In the genomic region with DNA sequence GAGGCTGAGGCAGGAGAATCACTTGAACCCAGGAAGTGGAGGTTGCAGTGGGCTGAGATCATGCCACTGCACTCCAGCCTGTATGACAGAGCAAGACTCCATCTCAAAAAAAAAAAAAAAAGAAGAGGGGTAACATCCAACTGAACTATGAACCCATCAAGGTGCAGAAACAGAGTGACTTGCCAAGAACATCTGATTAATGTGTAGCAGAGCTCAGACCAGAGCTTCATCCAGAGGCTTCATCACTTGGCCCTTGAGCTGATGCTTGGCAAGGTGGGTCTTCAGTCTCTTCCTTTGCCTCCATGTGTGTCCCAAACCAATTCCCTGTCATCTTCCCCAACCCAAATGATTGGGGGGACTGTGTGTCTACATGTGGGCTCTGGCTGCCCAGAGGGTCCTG, we compare ENCODE assay signal across 12 cellular contexts. TPM values are rescaled to one million over a fixed set of nuclear protein-coding genes. Genes with fewer than 3 reads are reported as not detected.
"Had no signal": no experiment of that assay in that cellular context is flagged by ENCODE, and none has a peak within 500 bp of the region (broad histone marks: within the 10 kb centered on the region; RNA-seq: fewer than 3 reads in every experiment).

No MANE protein-coding gene starts in this region.

- DNase-seq: GM23248, GOT3, H7, H9, HCEC 1CT, HFFc6 had no signal

- H3K9me3 ChIP-seq: HAP-1 had no signal

- H3K4me1 ChIP-seq: HAP-1 had no signal

- H3K4me2 ChIP-seq: GM23338 had no signal

- H3K27ac ChIP-seq: GM23248 had no signal

- H2AFZ ChIP-seq: GM23248, GM23338 had no signal

- FAIRE-seq: H1, H54 had no signal

- ATAC-seq: GM23338, HCT116 had no signal

- H3K4me3 ChIP-seq: GM23248, GM23338, HAP-1 had no signal

- H3K36me3 ChIP-seq: HAP-1 had no signal

- H3K9ac ChIP-seq: GM23248 had no signal

RNA-seq across cellular contexts. Expression of a gene that starts 32.6 kb away (rescaled TPM):
- total RNA-seq: GM23248, GM23338, H1, H4, H7, H9, HFFc6 had no signal
- polyA plus RNA-seq: GM23248, GM23338, H1 had no signal
